15 cellular contexts compared by ENCODE assay signal in genomic region chr3:103218793-103219192, GRCh38.
A peak's percentile ranks its signal among the peaks of the same experiment; 100 is the strongest.
DNase-seq lines count a peak whose midpoint lies in the region; ATAC-seq lines count a peak whose summit lies in the region.
"Had no signal": no experiment of that assay in that cellular context is flagged by ENCODE, and none has a peak within 500 bp of the region (broad histone marks: within the 10 kb centered on the region; RNA-seq: fewer than 3 reads in every experiment).

No MANE protein-coding gene starts in this region.

- ATAC-seq in GM18499 (IDR thresholded peaks at IDR 0.05; ENCODE audit: insufficient read depth, unreplicated experiment) (peak; percentile 3), GM21515 (IDR thresholded peaks at IDR 0.05; ENCODE audit: unreplicated experiment) (peak; percentile 29), HG03196 (IDR thresholded peaks at IDR 0.05; ENCODE audit: unreplicated experiment) (peak; percentile 28)
- ATAC-seq: heart right ventricle, left lung had no signal

- in situ Hi-C loops in G401 (cut with HindIII; ENCODE audit: low sequenced_read_pairs), result no loop called here

- DNase-seq in astrocyte of the hippocampus (ENCODE audit: low read depth, low spot score), result peak; percentile 12
- no peak for DNase-seq in AG08396 (ENCODE audit: low spot score)
- DNase-seq in midbrain (lab: John Stamatoyannopoulos, UW), result no peak
- DNase-seq in putamen (ENCODE audit: low spot score), result no peak
- no peak for DNase-seq in G401 (ENCODE audit: low spot score)
- DNase-seq: activated CD4-positive, alpha-beta T cell treated with anti-CD3 and anti-CD28 coated beads for 48 hours; AML-193; heart right ventricle; left lung; naive B cell; NCI-H345; stomach had no signal
